Comparison of ENCODE assay signal across 18 cellular contexts in the genomic region with DNA sequence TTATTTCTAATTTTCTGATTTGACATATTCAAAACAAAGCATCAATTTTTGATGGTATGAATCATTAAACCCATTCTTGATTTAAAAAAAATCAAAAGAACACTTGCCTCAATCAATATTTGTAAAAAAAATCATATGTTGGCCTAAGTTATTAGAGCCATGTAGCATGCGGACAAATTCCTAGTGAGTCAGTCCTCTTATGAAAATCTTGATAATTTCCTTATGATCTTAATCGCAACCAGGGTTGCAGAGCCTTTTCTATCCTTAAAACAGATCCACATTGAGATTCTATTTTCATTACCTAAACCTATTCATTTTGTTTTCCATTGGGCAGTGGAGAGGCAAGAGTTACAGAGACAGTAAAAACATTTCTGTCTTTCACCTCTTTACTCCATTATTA.
DNase-seq lines count a peak whose midpoint lies in the region; ATAC-seq, FAIRE-seq and TF ChIP-seq lines count a peak whose summit lies in the region.
"Had no signal": no experiment of that assay in that cellular context is flagged by ENCODE, and none has a peak within 500 bp of the region (broad histone marks: within the 10 kb centered on the region; RNA-seq: fewer than 3 reads in every experiment).

No MANE protein-coding gene starts in this region.

- H3K4me3 Mint-ChIP-seq in chondrocyte (ENCODE audit: unreplicated experiment): no peak overlapping the region
- H3K4me3 Mint-ChIP-seq in activated T-cell treated with anti-CD3 and anti-CD28 coated beads, Interleukin-2, amount 50 U/mL, for 24 hours: no peak overlapping the region
- H3K4me3 Mint-ChIP-seq: CD14-positive monocyte; CD4-positive, alpha-beta memory T cell had no signal

- no peaks in the 10 kb centered on the region for H3K36me3 ChIP-seq in SK-N-SH (replicated peaks in 1 of 2; ENCODE audit: control insufficient read depth in 1 of 2, insufficient read depth in 2 of 2, low read length in 1 of 2)
- H3K36me3 ChIP-seq: BLaER1, HAP-1 had no signal

- H3K27ac ChIP-seq in SK-N-SH (ENCODE audit: low read depth in 2 of 2, low read length in 1 of 2): no peak overlapping the region
- H3K27ac ChIP-seq: 22Rv1, A549, BLaER1 had no signal

- no peaks in the 10 kb centered on the region for H4K20me1 ChIP-seq in SK-N-SH (ENCODE audit: insufficient read depth)
- H4K20me1 ChIP-seq: BLaER1 had no signal

- no peak overlapping the region for H3K9ac ChIP-seq in SK-N-SH
- H3K9ac ChIP-seq: BLaER1 had no signal

- no peaks in the 10 kb centered on the region for H3K9me3 ChIP-seq in SK-N-SH
- H3K9me3 ChIP-seq: A549, BLaER1, HAP-1 had no signal

- TF ChIP-seq EP300 in SK-N-SH (IDR thresholded peaks at IDR 0.05; ENCODE audit: borderline replicate concordance in 1 of 2, low read depth in 1 of 2, low read length in 1 of 2): no peak

- no peaks in the 10 kb centered on the region for H3K79me2 ChIP-seq in SK-N-SH (ENCODE audit: insufficient read depth)

- H3K4me1 Mint-ChIP-seq in chondrocyte (ENCODE audit: low read depth): peaks cover 17% of the 10 kb centered on the region
- no peaks in the 10 kb centered on the region for H3K4me1 Mint-ChIP-seq in activated T-cell treated with anti-CD3 and anti-CD28 coated beads, Interleukin-2, amount 50 U/mL, for 24 hours (ENCODE audit: low read depth)
- H3K4me1 Mint-ChIP-seq: CD14-positive monocyte; CD4-positive, alpha-beta memory T cell had no signal

- DNase-seq in SK-N-SH (no peak), fibroblast of the conjunctiva (ENCODE audit: low read depth) (peak; percentile 26), chondrocyte (ENCODE audit: low spot score) (no peak)
- DNase-seq in activated T-cell treated with anti-CD3 and anti-CD28 coated beads, Interleukin-2, amount 50 U/mL, for 24 hours: no peak
- DNase-seq: CD4-positive, alpha-beta memory T cell; DMS153; DMS79; GDM1; KG1 had no signal

- no peaks in the 10 kb centered on the region for H3K27me3 Mint-ChIP-seq in chondrocyte (ENCODE audit: low read depth)
- H3K27me3 Mint-ChIP-seq in activated T-cell treated with anti-CD3 and anti-CD28 coated beads, Interleukin-2, amount 50 U/mL, for 24 hours: no peaks in the 10 kb centered on the region
- H3K27me3 Mint-ChIP-seq: CD4-positive, alpha-beta memory T cell had no signal

- no peaks in the 10 kb centered on the region for H3K36me3 Mint-ChIP-seq in chondrocyte (ENCODE audit: low read depth)
- no peaks in the 10 kb centered on the region for H3K36me3 Mint-ChIP-seq in activated T-cell treated with anti-CD3 and anti-CD28 coated beads, Interleukin-2, amount 50 U/mL, for 24 hours (ENCODE audit: low read depth)
- H3K36me3 Mint-ChIP-seq: CD14-positive monocyte; CD4-positive, alpha-beta memory T cell had no signal

- peaks cover 3% of the 10 kb centered on the region for H3K9me3 Mint-ChIP-seq in chondrocyte (ENCODE audit: low read depth)
- H3K9me3 Mint-ChIP-seq in activated T-cell treated with anti-CD3 and anti-CD28 coated beads, Interleukin-2, amount 50 U/mL, for 24 hours: no peaks in the 10 kb centered on the region
- H3K9me3 Mint-ChIP-seq: CD4-positive, alpha-beta memory T cell had no signal

- no peak for TF ChIP-seq RAD21 in SK-N-SH (IDR thresholded peaks at IDR 0.05; ENCODE audit: low read length)

- H3K27me3 ChIP-seq in SK-N-SH (ENCODE audit: insufficient read depth): peaks cover 4% of the 10 kb centered on the region; the same call in 1 of the 2 replicates
- H3K27me3 ChIP-seq: BLaER1 had no signal

- no peaks in the 10 kb centered on the region for H3K9me2 ChIP-seq in SK-N-SH

- H3F3A ChIP-seq in SK-N-SH (replicated peaks; ENCODE audit: insufficient read depth): no peaks in the 10 kb centered on the region

- peak; percentile 5 for FAIRE-seq in colon (lab: Jason Lieb, UNC)
- FAIRE-seq: A549, H1 had no signal

- H2AFZ ChIP-seq in SK-N-SH (ENCODE audit: low read depth): peak overlapping the region; percentile 9; the same call in 1 of the 2 replicates

- no peak for ATAC-seq in SK-N-SH treated with all-trans-retinoic acid at 6 μM for 48 hours
- no peak for ATAC-seq in GM19328 (IDR thresholded peaks at IDR 0.05; ENCODE audit: unreplicated experiment)
- ATAC-seq: A549 had no signal

- no peak overlapping the region for H3K27ac Mint-ChIP-seq in chondrocyte (ENCODE audit: unreplicated experiment)
- no peak overlapping the region for H3K27ac Mint-ChIP-seq in activated T-cell treated with anti-CD3 and anti-CD28 coated beads, Interleukin-2, amount 50 U/mL, for 24 hours
- H3K27ac Mint-ChIP-seq: CD14-positive monocyte; CD4-positive, alpha-beta memory T cell had no signal

- H3K4me2 ChIP-seq in SK-N-SH: no peak overlapping the region
- H3K4me2 ChIP-seq: A549, BLaER1 had no signal

- H3K4me1 ChIP-seq in SK-N-SH (ENCODE audit: control insufficient read depth in 1 of 2, insufficient read depth in 2 of 2, low read depth in 1 of 2, low read length in 1 of 2): no peaks in the 10 kb centered on the region; a peak in 1 of 4 replicates
- H3K4me1 ChIP-seq: A549, BLaER1, HAP-1 had no signal

- POLR2A ChIA-PET in SK-N-SH (lab: Yijun Ruan, JAX): no interaction called here

- WGBS in SK-N-SH (ENCODE audit: low lambda C conversion rate): 20% methylated on average over 2 of the region's 2 CpGs

- H3K4me3 ChIP-seq in SK-N-SH (ENCODE audit: low read depth in 2 of 2, low read length in 1 of 2): no peak overlapping the region
- H3K4me3 ChIP-seq: A549, BLaER1, HAP-1 had no signal

- CTCF ChIA-PET in SK-N-SH (lab: Yijun Ruan, JAX): no interaction called here

- TF ChIP-seq CTCF in SK-N-SH (IDR thresholded peaks at IDR 0.05) (no peak), chondrocyte (IDR thresholded peaks at IDR 0.05) (no peak)

TF ChIP-seq in SK-N-SH, 30 proteins besides CTCF, POLR2A, EP300 and RAD21 (continues in another document):
- TF ChIP-seq RCOR1 (IDR thresholded peaks at IDR 0.05; ENCODE audit: low read length) (no peak), GABPA (IDR thresholded peaks at IDR 0.05; ENCODE audit: low read depth) (no peak), EZH2phosphoT487 (IDR thresholded peaks at IDR 0.05; ENCODE audit: borderline replicate concordance, low read depth) (no peak), TCF12 (IDR thresholded peaks at IDR 0.05) (no peak), TAF1 (IDR thresholded peaks at IDR 0.05; ENCODE audit: borderline replicate concordance, low read depth, low read length) (no peak), TEAD4 (IDR thresholded peaks at IDR 0.05; ENCODE audit: borderline replicate concordance, insufficient read depth) (no peak)
- TF ChIP-seq, protein P1, sequence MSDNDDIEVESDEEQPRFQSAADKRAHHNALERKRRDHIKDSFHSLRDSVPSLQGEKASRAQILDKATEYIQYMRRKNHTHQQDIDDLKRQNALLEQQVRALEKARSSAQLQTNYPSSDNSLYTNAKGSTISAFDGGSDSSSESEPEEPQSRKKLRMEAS (IDR thresholded peaks at IDR 0.05; ENCODE audit: low read depth): no peak
- TF ChIP-seq, protein P2, sequence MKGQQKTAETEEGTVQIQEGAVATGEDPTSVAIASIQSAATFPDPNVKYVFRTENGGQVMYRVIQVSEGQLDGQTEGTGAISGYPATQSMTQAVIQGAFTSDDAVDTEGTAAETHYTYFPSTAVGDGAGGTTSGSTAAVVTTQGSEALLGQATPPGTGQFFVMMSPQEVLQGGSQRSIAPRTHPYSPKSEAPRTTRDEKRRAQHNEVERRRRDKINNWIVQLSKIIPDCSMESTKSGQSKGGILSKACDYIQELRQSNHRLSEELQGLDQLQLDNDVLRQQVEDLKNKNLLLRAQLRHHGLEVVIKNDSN (IDR thresholded peaks at IDR 0.05; ENCODE audit: borderline replicate concordance, low read depth): no peak
- TF ChIP-seq, protein P3, sequence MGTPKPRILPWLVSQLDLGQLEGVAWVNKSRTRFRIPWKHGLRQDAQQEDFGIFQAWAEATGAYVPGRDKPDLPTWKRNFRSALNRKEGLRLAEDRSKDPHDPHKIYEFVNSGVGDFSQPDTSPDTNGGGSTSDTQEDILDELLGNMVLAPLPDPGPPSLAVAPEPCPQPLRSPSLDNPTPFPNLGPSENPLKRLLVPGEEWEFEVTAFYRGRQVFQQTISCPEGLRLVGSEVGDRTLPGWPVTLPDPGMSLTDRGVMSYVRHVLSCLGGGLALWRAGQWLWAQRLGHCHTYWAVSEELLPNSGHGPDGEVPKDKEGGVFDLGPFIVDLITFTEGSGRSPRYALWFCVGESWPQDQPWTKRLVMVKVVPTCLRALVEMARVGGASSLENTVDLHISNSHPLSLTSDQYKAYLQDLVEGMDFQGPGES (IDR thresholded peaks at IDR 0.05; ENCODE audit: low read depth, low read length): no peak

TF ChIP-seq in SK-N-SH treated with all-trans-retinoic acid at 6 μM for 48 hours, 23 proteins besides CTCF, POLR2A, EP300 and RAD21:
- TF ChIP-seq RARB (CRISPR knock-in tag; IDR thresholded peaks at IDR 0.05) (no peak), ZNF70 (CRISPR knock-in tag; IDR thresholded peaks at IDR 0.05) (no peak), ZNF8 (CRISPR knock-in tag; IDR thresholded peaks at IDR 0.05) (no peak), CSDC2 (CRISPR knock-in tag; IDR thresholded peaks at IDR 0.05) (no peak), ARNTL (CRISPR knock-in tag; IDR thresholded peaks at IDR 0.05; ENCODE audit: borderline replicate concordance, low read depth) (no peak), ZFP3 (CRISPR knock-in tag; IDR thresholded peaks at IDR 0.05) (no peak), TCF4 (CRISPR knock-in tag; IDR thresholded peaks at IDR 0.05; ENCODE audit: borderline replicate concordance) (no peak), ISL1 (CRISPR knock-in tag; IDR thresholded peaks at IDR 0.05) (no peak)
- TF ChIP-seq, protein P4, sequence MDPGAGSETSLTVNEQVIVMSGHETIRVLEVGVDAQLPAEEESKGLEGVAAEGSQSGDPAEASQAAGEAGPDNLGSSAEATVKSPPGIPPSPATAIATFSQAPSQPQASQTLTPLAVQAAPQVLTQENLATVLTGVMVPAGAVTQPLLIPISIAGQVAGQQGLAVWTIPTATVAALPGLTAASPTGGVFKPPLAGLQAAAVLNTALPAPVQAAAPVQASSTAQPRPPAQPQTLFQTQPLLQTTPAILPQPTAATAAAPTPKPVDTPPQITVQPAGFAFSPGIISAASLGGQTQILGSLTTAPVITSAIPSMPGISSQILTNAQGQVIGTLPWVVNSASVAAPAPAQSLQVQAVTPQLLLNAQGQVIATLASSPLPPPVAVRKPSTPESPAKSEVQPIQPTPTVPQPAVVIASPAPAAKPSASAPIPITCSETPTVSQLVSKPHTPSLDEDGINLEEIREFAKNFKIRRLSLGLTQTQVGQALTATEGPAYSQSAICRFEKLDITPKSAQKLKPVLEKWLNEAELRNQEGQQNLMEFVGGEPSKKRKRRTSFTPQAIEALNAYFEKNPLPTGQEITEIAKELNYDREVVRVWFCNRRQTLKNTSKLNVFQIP (CRISPR knock-in tag; IDR thresholded peaks at IDR 0.05; ENCODE audit: borderline replicate concordance, low read depth): no peak
